Comparison of ENCODE assay signal across 2 cellular contexts in genomic region chr19:1125601-1126533, GRCh38.
A peak's percentile ranks its signal among the peaks of the same experiment; 100 is the strongest.
TF ChIP-seq lines count a peak whose summit lies in the region.

No MANE protein-coding gene starts in this region.

TF ChIP-seq in SK-N-SH treated with all-trans-retinoic acid at 6 μM for 48 hours, 23 proteins besides CTCF, POLR2A, EP300 and RAD21:
- no peak for TF ChIP-seq PPARA (CRISPR knock-in tag; IDR thresholded peaks at IDR 0.05; ENCODE audit: borderline replicate concordance)
- 0 out of 2 replicates have a peak, but pooled peaks have one; percentile 38 for TF ChIP-seq ZFP3 (CRISPR knock-in tag; IDR thresholded peaks at IDR 0.05)
- TF ChIP-seq OSR1 (CRISPR knock-in tag; IDR thresholded peaks at IDR 0.05) = peak; percentile 84; the same call in 1 of the 2 replicates
- TF ChIP-seq SNAI2 (CRISPR knock-in tag; IDR thresholded peaks at IDR 0.05) = no peak
- TF ChIP-seq ZNF565 (CRISPR knock-in tag; conservative IDR thresholded peaks at IDR 0.05; ENCODE audit: low read depth) = no peak
- no peak for TF ChIP-seq RARB (CRISPR knock-in tag; IDR thresholded peaks at IDR 0.05)
- no peak for TF ChIP-seq ZFP30 (CRISPR knock-in tag; IDR thresholded peaks at IDR 0.05)
- no peak for TF ChIP-seq TOX (CRISPR knock-in tag; IDR thresholded peaks at IDR 0.05; ENCODE audit: borderline replicate concordance)
- TF ChIP-seq CSDC2 (CRISPR knock-in tag; IDR thresholded peaks at IDR 0.05) = no peak
- no peak for TF ChIP-seq ARNTL (CRISPR knock-in tag; IDR thresholded peaks at IDR 0.05; ENCODE audit: borderline replicate concordance, low read depth)
- TF ChIP-seq BACH2 (CRISPR knock-in tag; IDR thresholded peaks at IDR 0.05; ENCODE audit: borderline replicate concordance) = no peak
- TF ChIP-seq PATZ1 (CRISPR knock-in tag; IDR thresholded peaks at IDR 0.05; ENCODE audit: borderline replicate concordance) = 0 out of 2 replicates have a peak, but pooled peaks have one; percentile 35
- TF ChIP-seq CSRNP3 (CRISPR knock-in tag; IDR thresholded peaks at IDR 0.05) = no peak
- no peak for TF ChIP-seq TCF4 (CRISPR knock-in tag; IDR thresholded peaks at IDR 0.05; ENCODE audit: borderline replicate concordance)
- TF ChIP-seq ZC3H10 (CRISPR knock-in tag; IDR thresholded peaks at IDR 0.05) = no peak

TF ChIP-seq in endothelial cell of umbilical vein, 7 proteins besides CTCF, POLR2A, EP300 and RAD21:
- peak; percentile 75 for TF ChIP-seq FOS (IDR thresholded peaks at IDR 0.05; ENCODE audit: borderline replicate concordance, insufficient read depth, low read length)
- TF ChIP-seq JUN (IDR thresholded peaks at IDR 0.05; ENCODE audit: borderline replicate concordance, insufficient read depth, insufficient read length, low read depth) = peak; percentile 53
- no peak for TF ChIP-seq EZH2 (IDR thresholded peaks at IDR 0.05; ENCODE audit: borderline replicate concordance, low read depth, low read length, severe bottlenecking)
- peak; percentile 54 for TF ChIP-seq MAX (IDR thresholded peaks at IDR 0.05; ENCODE audit: insufficient read depth, insufficient read length)
- TF ChIP-seq GATA2 (IDR thresholded peaks at IDR 0.05; ENCODE audit: insufficient read depth, insufficient read length, low read depth, low read length) = no peak
- TF ChIP-seq MYC (IDR thresholded peaks at IDR 0.05; ENCODE audit: low read depth, low read length) = peak; percentile 6
- TF ChIP-seq POLR2AphosphoS5 (IDR thresholded peaks at IDR 0.05; ENCODE audit: insufficient read depth, low read depth, low read length) = peak; percentile 53
TF ChIP-seq in endothelial cell of umbilical vein: peak in this region for 5.
